ENCODE assay signal across 16 cellular contexts in the genomic region with DNA sequence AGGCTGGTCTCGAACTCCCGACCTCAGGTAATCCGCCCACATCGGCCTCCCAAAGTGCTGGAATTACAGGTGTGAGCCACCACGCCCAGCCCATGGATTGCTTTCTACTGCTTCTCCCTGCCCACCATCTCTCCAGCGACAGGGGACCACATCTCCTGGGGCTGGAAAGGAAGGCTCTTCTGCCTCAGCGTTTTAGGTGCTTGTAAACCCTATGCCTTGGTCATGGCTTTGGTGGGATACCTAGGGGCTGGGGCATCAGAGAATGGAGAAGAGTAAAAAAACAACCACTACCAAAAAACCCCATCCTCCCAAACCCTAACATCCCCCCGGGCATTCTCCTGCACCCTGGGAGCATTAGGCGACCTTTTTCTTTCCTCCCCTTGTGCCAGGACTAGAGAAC. TPM values are rescaled to one million over a fixed set of nuclear protein-coding genes. Genes with fewer than 3 reads are reported as not detected.
DNase-seq lines count a peak whose midpoint lies in the region; ATAC-seq and TF ChIP-seq lines count a peak whose summit lies in the region.
"Had no signal": no experiment of that assay in that cellular context is flagged by ENCODE, and none has a peak within 500 bp of the region (broad histone marks: within the 10 kb centered on the region; RNA-seq: fewer than 3 reads in every experiment).

No MANE protein-coding gene starts in this region.

- no peaks in the 10 kb centered on the region for H3K4me1 ChIP-seq in GM23338 (ENCODE audit: insufficient read depth)

- ATAC-seq in GM23338 = no peak
- ATAC-seq: heart right ventricle had no signal

- intact Hi-C loops in MCF 10A (cut with micrococcal nuclease) = loop anchor here (5.0 kb wide), 1 partner anchor 153 kb away; no protein-coding TSS in a partner anchor

- no peaks in the 10 kb centered on the region for H3K36me3 ChIP-seq in GM23338 (ENCODE audit: insufficient read depth)
- H3K36me3 ChIP-seq: heart right ventricle, ovary had no signal

- CTCF ChIA-PET in MCF 10A (lab: Yijun Ruan, JAX) = interaction anchor here (1.0 to 1.2 kb wide), 2 partner anchors 13 to 44 kb away, joined by 3 to 5 read pairs; no protein-coding TSS in a partner anchor

- no peak overlapping the region for H3K27ac ChIP-seq in GM23338 (ENCODE audit: low read depth)
- H3K27ac ChIP-seq: ovary had no signal

- TF ChIP-seq CTCF in GM23338 (conservative IDR thresholded peaks at IDR 0.05; ENCODE audit: low read depth in 2 of 2) = no peak
- no peak for TF ChIP-seq CTCF in MCF 10A (IDR thresholded peaks at IDR 0.05; ENCODE audit: unreplicated experiment)
- TF ChIP-seq CTCF in neural crest cell (conservative IDR thresholded peaks at IDR 0.05) = no peak

- H3K79me2 ChIP-seq in GM23338 (replicated peaks; ENCODE audit: insufficient read depth) = no peaks in the 10 kb centered on the region

- POLR2A ChIA-PET in MCF 10A (lab: Yijun Ruan, JAX) = interaction anchor here (0.9 kb wide), 1 partner anchor 224 kb away, joined by 3 read pairs; no protein-coding TSS in a partner anchor

- no peak overlapping the region for H3K4me2 ChIP-seq in GM23338

- BruUV-seq in MCF 10A (replicated peaks; lab: Mats Ljungman, UMichigan) = no TSS peak

- no peak overlapping the region for H3K27ac Mint-ChIP-seq in T-helper 2 cell treated with Interferon-gamma antibody and Interleukin-4, amounts not matched to agents 5 μg/mL and 100 μg/mL, for 36 hours
- H3K27ac Mint-ChIP-seq in GM23338 = no peak overlapping the region
- no peak overlapping the region for H3K27ac Mint-ChIP-seq in MCF 10A (ENCODE audit: low read depth, unreplicated experiment)
- no peak overlapping the region for H3K27ac Mint-ChIP-seq in neural crest cell (ENCODE audit: unreplicated experiment)

- DNase-seq in T-helper 2 cell treated with Interferon-gamma antibody and Interleukin-4, amounts not matched to agents 5 μg/mL and 100 μg/mL, for 36 hours (ENCODE audit: low spot score) = no peak
- DNase-seq in T-helper 2 cell = no peak
- no peak for DNase-seq in GM23338 (ENCODE audit: low spot score)
- DNase-seq in MCF 10A (ENCODE audit: unreplicated experiment) = no peak
- DNase-seq in neural crest cell (ENCODE audit: low read depth, low spot score) = no peak
- DNase-seq in HT-29 (ENCODE audit: low spot score) = no peak
- no peak for DNase-seq in mucosa of gallbladder (ENCODE audit: low spot score)
- no peak for DNase-seq in activated CD8-positive, alpha-beta memory T cell treated with anti-CD3 and anti-CD28 coated beads, Interleukin-2, amount 50 U/mL, for 4 hours
- DNase-seq: activated CD4-positive, CD25-positive, alpha-beta regulatory T cell treated with anti-CD3 and anti-CD28 coated beads, Interleukin-2, amount 50 U/mL, for 72 hours; amygdala; cortex of kidney; heart right ventricle; midbrain; MM.1S; stimulated activated CD4-positive, alpha-beta T cell treated with anti-CD3 and anti-CD28 coated beads, Interleukin-4, amount 100 ng/mL, for 4 hours had no signal

- no peaks in the 10 kb centered on the region for H3K36me3 Mint-ChIP-seq in T-helper 2 cell treated with Interferon-gamma antibody and Interleukin-4, amounts not matched to agents 5 μg/mL and 100 μg/mL, for 36 hours (ENCODE audit: low read depth)
- H3K36me3 Mint-ChIP-seq in GM23338 (ENCODE audit: low read depth) (no peaks in the 10 kb centered on the region), MCF 10A (ENCODE audit: insufficient read depth, unreplicated experiment) (no peaks in the 10 kb centered on the region), neural crest cell (ENCODE audit: low read depth) (no peaks in the 10 kb centered on the region)

- H4K20me1 ChIP-seq in GM23338 (replicated peaks; ENCODE audit: insufficient read depth) = no peaks in the 10 kb centered on the region

- H3K27me3 ChIP-seq in GM23338 (ENCODE audit: insufficient read depth) = peaks cover 46% of the 10 kb centered on the region
- H3K27me3 ChIP-seq: ovary had no signal

- H3F3A ChIP-seq in GM23338 (replicated peaks; ENCODE audit: low read depth) = no peaks in the 10 kb centered on the region

- H3K4me1 Mint-ChIP-seq in T-helper 2 cell treated with Interferon-gamma antibody and Interleukin-4, amounts not matched to agents 5 μg/mL and 100 μg/mL, for 36 hours (ENCODE audit: low read depth) = peaks cover 8% of the 10 kb centered on the region
- H3K4me1 Mint-ChIP-seq in GM23338 = peaks cover 3% of the 10 kb centered on the region; the same call in 1 of the 3 replicates
- no peaks in the 10 kb centered on the region for H3K4me1 Mint-ChIP-seq in MCF 10A (ENCODE audit: insufficient read depth, unreplicated experiment)
- no peaks in the 10 kb centered on the region for H3K4me1 Mint-ChIP-seq in neural crest cell

- H3K4me3 Mint-ChIP-seq in T-helper 2 cell treated with Interferon-gamma antibody and Interleukin-4, amounts not matched to agents 5 μg/mL and 100 μg/mL, for 36 hours = peak overlapping the region; percentile 49
- peak overlapping the region; percentile 61; the same call in 1 of the 3 replicates for H3K4me3 Mint-ChIP-seq in GM23338
- peak overlapping the region; percentile 65 for H3K4me3 Mint-ChIP-seq in MCF 10A (ENCODE audit: unreplicated experiment)
- H3K4me3 Mint-ChIP-seq in neural crest cell = peak overlapping the region; percentile 80

- H3K4me3 ChIP-seq in GM23338 = peak overlapping the region; percentile 64; the same call in 1 of the 2 replicates

- no peaks in the 10 kb centered on the region for H3K9me2 ChIP-seq in GM23338 (ENCODE audit: insufficient read depth)

- H2AFZ ChIP-seq in GM23338 = no peak overlapping the region

- no peaks in the 10 kb centered on the region for H3K9me3 Mint-ChIP-seq in T-helper 2 cell treated with Interferon-gamma antibody and Interleukin-4, amounts not matched to agents 5 μg/mL and 100 μg/mL, for 36 hours
- H3K9me3 Mint-ChIP-seq in GM23338 (peaks cover 2% of the 10 kb centered on the region), MCF 10A (ENCODE audit: unreplicated experiment) (no peaks in the 10 kb centered on the region), neural crest cell (no peaks in the 10 kb centered on the region)

- peaks cover 31% of the 10 kb centered on the region for H3K27me3 Mint-ChIP-seq in T-helper 2 cell treated with Interferon-gamma antibody and Interleukin-4, amounts not matched to agents 5 μg/mL and 100 μg/mL, for 36 hours (ENCODE audit: low read depth)
- H3K27me3 Mint-ChIP-seq in GM23338 (ENCODE audit: insufficient read depth, low read depth, poor library complexity) = peaks cover 33% of the 10 kb centered on the region
- no peaks in the 10 kb centered on the region for H3K27me3 Mint-ChIP-seq in MCF 10A (ENCODE audit: insufficient read depth, unreplicated experiment)
- peaks cover 34% of the 10 kb centered on the region for H3K27me3 Mint-ChIP-seq in neural crest cell (ENCODE audit: low read depth)

TF ChIP-seq in GM23338, 12 proteins besides CTCF, POLR2A, EP300 and RAD21 (continues in another document):
- no peak for TF ChIP-seq CREB1 (CRISPR knock-in tag; IDR thresholded peaks at IDR 0.05; ENCODE audit: low read depth)
- TF ChIP-seq EZH2 (IDR thresholded peaks at IDR 0.05; ENCODE audit: low read depth, unreplicated experiment) = no peak
- TF ChIP-seq EZH2phosphoT487 (IDR thresholded peaks at IDR 0.05; ENCODE audit: unreplicated experiment) = no peak
- no peak for TF ChIP-seq ZNF114 (CRISPR knock-in tag; IDR thresholded peaks at IDR 0.05)
- TF ChIP-seq, protein P1, sequence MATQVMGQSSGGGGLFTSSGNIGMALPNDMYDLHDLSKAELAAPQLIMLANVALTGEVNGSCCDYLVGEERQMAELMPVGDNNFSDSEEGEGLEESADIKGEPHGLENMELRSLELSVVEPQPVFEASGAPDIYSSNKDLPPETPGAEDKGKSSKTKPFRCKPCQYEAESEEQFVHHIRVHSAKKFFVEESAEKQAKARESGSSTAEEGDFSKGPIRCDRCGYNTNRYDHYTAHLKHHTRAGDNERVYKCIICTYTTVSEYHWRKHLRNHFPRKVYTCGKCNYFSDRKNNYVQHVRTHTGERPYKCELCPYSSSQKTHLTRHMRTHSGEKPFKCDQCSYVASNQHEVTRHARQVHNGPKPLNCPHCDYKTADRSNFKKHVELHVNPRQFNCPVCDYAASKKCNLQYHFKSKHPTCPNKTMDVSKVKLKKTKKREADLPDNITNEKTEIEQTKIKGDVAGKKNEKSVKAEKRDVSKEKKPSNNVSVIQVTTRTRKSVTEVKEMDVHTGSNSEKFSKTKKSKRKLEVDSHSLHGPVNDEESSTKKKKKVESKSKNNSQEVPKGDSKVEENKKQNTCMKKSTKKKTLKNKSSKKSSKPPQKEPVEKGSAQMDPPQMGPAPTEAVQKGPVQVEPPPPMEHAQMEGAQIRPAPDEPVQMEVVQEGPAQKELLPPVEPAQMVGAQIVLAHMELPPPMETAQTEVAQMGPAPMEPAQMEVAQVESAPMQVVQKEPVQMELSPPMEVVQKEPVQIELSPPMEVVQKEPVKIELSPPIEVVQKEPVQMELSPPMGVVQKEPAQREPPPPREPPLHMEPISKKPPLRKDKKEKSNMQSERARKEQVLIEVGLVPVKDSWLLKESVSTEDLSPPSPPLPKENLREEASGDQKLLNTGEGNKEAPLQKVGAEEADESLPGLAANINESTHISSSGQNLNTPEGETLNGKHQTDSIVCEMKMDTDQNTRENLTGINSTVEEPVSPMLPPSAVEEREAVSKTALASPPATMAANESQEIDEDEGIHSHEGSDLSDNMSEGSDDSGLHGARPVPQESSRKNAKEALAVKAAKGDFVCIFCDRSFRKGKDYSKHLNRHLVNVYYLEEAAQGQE (IDR thresholded peaks at IDR 0.05; ENCODE audit: unreplicated experiment) = no peak

RNA-seq across cellular contexts. Expression of a gene that starts 1.1 kb away (rescaled TPM):
- total RNA-seq in GM23338 (2014; rRNA removed; shearing (Covaris generic)) = 0.93 and 1.3 TPM in 2 replicates
- polyA plus RNA-seq in GM23338 (2016; fragmentation: Nextera tagmentation; extraction: Ambion mirVana) = 0.13 and 0.42 TPM in 2 replicates
- 0.34 and 0.68 TPM in 2 replicates for total RNA-seq in MCF 10A (2022)
- 12.3 and 13.9 TPM in 2 replicates for total RNA-seq in neural crest cell
- total RNA-seq in HT-29 (2014; rRNA removed; shearing (Covaris generic)) = 0.31 and 0.65 TPM in 2 replicates
- total RNA-seq in mucosa of gallbladder = 3.7 TPM

RNA-seq across cellular contexts. Expression of a gene that starts 34.3 kb away (rescaled TPM):
- total RNA-seq in GM23338 (2014; rRNA removed; shearing (Covaris generic)) = 3.9 and 16.3 TPM in 2 replicates
- 4.1 and 5.9 TPM in 2 replicates for polyA plus RNA-seq in GM23338 (2016; fragmentation: Nextera tagmentation; extraction: Ambion mirVana)
- total RNA-seq in MCF 10A (2022) (11.2 and 17.6 TPM in 2 replicates), neural crest cell (39.6 and 44.9 TPM in 2 replicates), mucosa of gallbladder (10.8 TPM)
- 112 and 140 TPM in 2 replicates for total RNA-seq in HT-29 (2014; rRNA removed; shearing (Covaris generic))

RNA-seq across cellular contexts. Expression of a gene that starts 38.6 kb away (rescaled TPM):
- total RNA-seq in GM23338 (2014; rRNA removed; shearing (Covaris generic)) = 0.80 and 7.7 TPM in 2 replicates
- polyA plus RNA-seq in GM23338 (2016; fragmentation: Nextera tagmentation; extraction: Ambion mirVana) = 8.4 and 13.2 TPM in 2 replicates
- total RNA-seq in MCF 10A (2022) (not detected in 2 replicates), neural crest cell (3.2 and 4.8 TPM in 2 replicates), mucosa of gallbladder (35.7 TPM)
- total RNA-seq in HT-29 (2014; rRNA removed; shearing (Covaris generic)) = 667 and 791 TPM in 2 replicates

RNA-seq across cellular contexts. Expression of a gene that starts 50.7 kb away (rescaled TPM):
- total RNA-seq in GM23338 (2014; rRNA removed; shearing (Covaris generic)) = 3.4 and 5.0 TPM in 2 replicates
- 9.6 and 12.3 TPM in 2 replicates for polyA plus RNA-seq in GM23338 (2016; fragmentation: Nextera tagmentation; extraction: Ambion mirVana)
- total RNA-seq in MCF 10A (2022) (31.1 and 50.5 TPM in 2 replicates), neural crest cell (38.3 and 39.3 TPM in 2 replicates), mucosa of gallbladder (130 TPM)
- 267 and 274 TPM in 2 replicates for total RNA-seq in HT-29 (2014; rRNA removed; shearing (Covaris generic))

Comparison
In these comparisons a context has a peak if more than half of its experiments do, and no peak if none do; other contexts are left out.
1. RNA of a gene that starts 38.6 kb away (total RNA-seq): 667 to 791 TPM in HT-29; 35.7 TPM in mucosa of gallbladder (single experiment), 3.2 to 4.8 TPM in neural crest cell, 0.80 to 7.7 TPM in GM23338 and not detected in MCF 10A; every median in the first group is over 10 times any median in the second.
2. Peak in every context shown above with its lines, with median percentiles within 50 percentile points of each other: H3K4me3 Mint-ChIP-seq.